Comparison of ENCODE assay signal across 26 cellular contexts in the genomic region with DNA sequence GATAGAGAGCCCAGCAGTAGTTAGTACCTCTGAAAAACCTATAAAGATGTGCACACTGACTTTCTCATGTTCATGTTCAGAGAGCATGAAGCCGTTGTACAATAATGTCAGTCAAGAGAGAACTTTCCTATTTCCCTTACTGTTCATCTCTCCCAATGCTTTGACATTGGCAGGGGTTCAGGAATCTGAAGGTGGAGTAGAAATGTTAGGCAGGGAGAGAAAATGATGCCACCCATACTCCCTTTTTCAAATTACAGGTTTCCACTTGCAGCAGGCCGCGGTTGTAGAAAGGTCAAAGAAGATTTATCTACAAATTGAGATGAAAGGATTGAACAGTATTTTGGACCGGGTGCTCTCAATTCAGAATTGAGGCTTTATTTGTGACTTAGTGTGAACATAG.
"Had no signal": no experiment of that assay in that cellular context is flagged by ENCODE, and none has a peak within 500 bp of the region (broad histone marks: within the 10 kb centered on the region; RNA-seq: fewer than 3 reads in every experiment).

No MANE protein-coding gene starts in this region.

- H3K27ac ChIP-seq: left lung, lower lobe of right lung, ovary, skin epidermis, stomach, testis, thyroid gland, transverse colon, upper lobe of left lung, vagina had no signal

- H3K4me1 ChIP-seq: left lung, lower lobe of right lung, stomach, testis, thyroid gland, transverse colon, upper lobe of left lung, vagina had no signal

- ATAC-seq: left cardiac atrium; left lung; lower lobe of right lung; mucosa of descending colon; naive thymus-derived CD4-positive, alpha-beta T cell; natural killer cell treated with Interleukin-12 subunit alpha and Interleukin-12 subunit beta and Interleukin-15 and Interleukin-18, amount 100 ng/mL, for 72 hours; right cardiac atrium; sciatic nerve; stimulated activated naive B cell treated with anti-CD40 and anti-IgM and Interleukin-4, amounts not matched to agents 10 μg/mL and 1 μg/mL and 100 μg/mL, for 72 hours; stimulated activated naive CD8-positive, alpha-beta T cell treated with anti-CD3 and anti-CD28 coated beads, Interleukin-15, Interleukin-2, amounts not matched to agents 100 U/mL and 50 U/mL, for 24 hours had no signal

- H3K4me3 ChIP-seq: left lung, lower lobe of right lung, mucosa of descending colon, ovary, skin epidermis, stomach, testis, thyroid gland, transverse colon, upper lobe of left lung, vagina had no signal

- H3K27me3 ChIP-seq: left lung, ovary, stomach, testis, thyroid gland, transverse colon, upper lobe of left lung, vagina had no signal

- H3K36me3 ChIP-seq: left lung, lower lobe of right lung, ovary, stomach, thyroid gland, transverse colon, upper lobe of left lung, vagina had no signal

- H3K9me3 ChIP-seq: left lung, lower lobe of right lung, mucosa of descending colon, ovary, stomach, testis, thyroid gland, transverse colon, upper lobe of left lung, vagina had no signal

- DNase-seq: hypothalamus; islet precursor cell; kidney glomerular epithelial cell; left cardiac atrium; left lung; lower lobe of right lung; midbrain; mucosa of descending colon; naive thymus-derived CD4-positive, alpha-beta T cell; ovary; right cardiac atrium; stimulated activated CD4-positive, alpha-beta T cell treated with anti-CD3 and anti-CD28 coated beads, Interleukin-12 subunit alpha, Interleukin-12 subunit beta, amount 100 ng/mL, for 4 hours; stimulated activated CD4-positive, alpha-beta T cell treated with anti-CD3 and anti-CD28 coated beads, Interleukin-15, amount 100 ng/mL, for 24 hours; stimulated activated CD4-positive, alpha-beta T cell treated with anti-CD3 and anti-CD28 coated beads, Interleukin-2, amount 100 ng/mL, for 24 hours; stimulated activated CD4-positive, alpha-beta T cell treated with anti-CD3 and anti-CD28 coated beads, Interleukin-4, amount 100 ng/mL, for 1 hour; stimulated activated naive B cell treated with anti-CD40 and anti-IgM and Interleukin-4, amounts not matched to agents 10 μg/mL and 1 μg/mL and 100 μg/mL, for 72 hours; stimulated activated naive CD8-positive, alpha-beta T cell treated with anti-CD3 and anti-CD28 coated beads, Interleukin-15, Interleukin-2, amounts not matched to agents 100 U/mL and 50 U/mL, for 24 hours; stomach; testis; thyroid gland; transverse colon; upper lobe of left lung had no signal
